ENCODE assay signal across 23 cellular contexts in the genomic region with DNA sequence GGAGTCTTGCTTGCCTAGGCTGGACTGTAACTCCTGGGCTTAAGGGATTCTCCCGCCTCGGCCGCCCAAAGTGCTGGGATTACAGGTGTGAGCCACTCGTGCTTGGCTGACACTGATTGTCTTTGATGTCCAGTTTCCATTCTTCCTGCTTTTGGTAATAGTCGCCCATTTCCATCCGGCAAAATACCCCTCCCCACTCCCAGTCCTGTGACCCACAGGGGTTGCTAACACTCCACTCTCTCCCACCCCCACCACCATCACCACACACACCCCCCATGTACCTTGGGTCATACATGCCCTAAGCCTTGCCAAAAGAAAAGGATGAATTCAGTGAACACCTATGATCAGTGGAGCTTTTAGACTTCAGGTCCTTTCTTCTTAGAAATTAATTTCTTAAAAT. TPM values are rescaled to one million over a fixed set of nuclear protein-coding genes. Genes with fewer than 3 reads are reported as not detected.
A peak's percentile ranks its signal among the peaks of the same experiment; 100 is the strongest.
DNase-seq lines count a peak whose midpoint lies in the region; ATAC-seq and TF ChIP-seq lines count a peak whose summit lies in the region.
"Had no signal": no experiment of that assay in that cellular context is flagged by ENCODE, and none has a peak within 500 bp of the region (broad histone marks: within the 10 kb centered on the region; RNA-seq: fewer than 3 reads in every experiment).

No MANE protein-coding gene starts in this region.

- no peaks in the 10 kb centered on the region for H3K36me3 ChIP-seq in HEK293 (ENCODE audit: control insufficient read depth in 2 of 2, insufficient read depth in 1 of 2, low read length in 2 of 2)
- H3K36me3 ChIP-seq in thoracic aorta: no peaks in the 10 kb centered on the region
- H3K36me3 ChIP-seq: BLaER1 treated with 17β-estradiol and CSF1 and Interleukin-3, amounts not matched to agents 10 nM and 100 nM had no signal

- H3K27ac Mint-ChIP-seq in mesothelial cell of epicardium: peak overlapping the region; percentile 41
- H3K27ac Mint-ChIP-seq: B cell; CD4-positive, alpha-beta memory T cell; CD4-positive, CD25-positive, alpha-beta regulatory T cell; CD8-positive, alpha-beta memory T cell had no signal

- H3K4me1 Mint-ChIP-seq in mesothelial cell of epicardium: peaks cover 25% of the 10 kb centered on the region
- H3K4me1 Mint-ChIP-seq: B cell; CD4-positive, alpha-beta memory T cell; CD4-positive, CD25-positive, alpha-beta regulatory T cell; CD8-positive, alpha-beta memory T cell had no signal

- H3K36me3 Mint-ChIP-seq in mesothelial cell of epicardium: peaks cover 3% of the 10 kb centered on the region
- H3K36me3 Mint-ChIP-seq: CD4-positive, alpha-beta memory T cell; CD4-positive, CD25-positive, alpha-beta regulatory T cell; CD8-positive, alpha-beta memory T cell had no signal

- H3K4me1 ChIP-seq in HEK293 (ENCODE audit: control insufficient read depth, insufficient read depth, low read length) (peaks cover 13% of the 10 kb centered on the region), thoracic aorta (ENCODE audit: control insufficient read depth in 1 of 2, low read depth in 2 of 2) (peaks cover 34 to 63% of the 10 kb centered on the region in 2 donors)
- H3K4me1 ChIP-seq: A549; BLaER1 treated with 17β-estradiol and CSF1 and Interleukin-3, amounts not matched to agents 10 nM and 100 nM had no signal

- ATAC-seq in thoracic aorta (ENCODE audit: insufficient number of reproducible peaks, low FRiP score, low read depth): no peak
- ATAC-seq in HG02623 (IDR thresholded peaks at IDR 0.05; ENCODE audit: unreplicated experiment): no peak
- ATAC-seq: A549, GM12878 had no signal

- H3K4me3 Mint-ChIP-seq in mesothelial cell of epicardium: no peak overlapping the region
- H3K4me3 Mint-ChIP-seq: B cell; CD4-positive, alpha-beta memory T cell; CD4-positive, CD25-positive, alpha-beta regulatory T cell; CD8-positive, alpha-beta memory T cell had no signal

- no peak for DNase-seq in mesothelial cell of epicardium (ENCODE audit: low spot score in 2 of 2, unreplicated experiment in 2 of 2)
- no peak for DNase-seq in thoracic aorta (ENCODE audit: low spot score)
- no peak for DNase-seq in mesenteric fat pad (ENCODE audit: low spot score)
- DNase-seq: AML-193; CD4-positive, alpha-beta memory T cell; CD4-positive, CD25-positive, alpha-beta regulatory T cell; CD8-positive, alpha-beta memory T cell; COR-L47; DMS 273 treated with DMSO at 0.1 percent for 48 hours; DMS153; DMS53; DMS79; DND-41; EL; GDM1 had no signal

- TF ChIP-seq CTCF in HEK293 (tag by site-specific recombination; IDR thresholded peaks at IDR 0.05) (no peak), mesothelial cell of epicardium (IDR thresholded peaks at IDR 0.05; ENCODE audit: unreplicated experiment) (no peak), thoracic aorta (IDR thresholded peaks at IDR 0.05) (no peak)

- peaks cover 3% of the 10 kb centered on the region for H3K9me3 ChIP-seq in HEK293 (ENCODE audit: control insufficient read depth, insufficient read depth, low read depth, low read length)
- H3K9me3 ChIP-seq in thoracic aorta: no peaks in the 10 kb centered on the region

- H3K4me3 ChIP-seq in HEK293 (ENCODE audit: low read depth, low read length): no peak overlapping the region
- no peak overlapping the region for H3K4me3 ChIP-seq in thoracic aorta
- H3K4me3 ChIP-seq: A549; BLaER1 treated with 17β-estradiol and CSF1 and Interleukin-3, amounts not matched to agents 10 nM and 100 nM; GM12878 had no signal

- H3K27ac ChIP-seq in HEK293 (ENCODE audit: extremely low read depth, low read depth, low read length) (no peak overlapping the region), thoracic aorta (peak overlapping the region; percentile 94 to 95)
- H3K27ac ChIP-seq: 22Rv1; A549; BLaER1 treated with 17β-estradiol and CSF1 and Interleukin-3, amounts not matched to agents 10 nM and 100 nM; C4-2B had no signal

- CTCF ChIA-PET in HEK293 (lab: Yijun Ruan, JAX): no interaction called here

- POLR2A ChIA-PET in HEK293 (lab: Yijun Ruan, JAX): no interaction called here

- peaks cover 5% of the 10 kb centered on the region for H3K9me3 Mint-ChIP-seq in mesothelial cell of epicardium

- no peaks in the 10 kb centered on the region for H3K27me3 ChIP-seq in thoracic aorta (replicated peaks; ENCODE audit: insufficient read depth)
- H3K27me3 ChIP-seq: BLaER1 treated with 17β-estradiol and CSF1 and Interleukin-3, amounts not matched to agents 10 nM and 100 nM had no signal

- H3K27me3 Mint-ChIP-seq in mesothelial cell of epicardium (ENCODE audit: low read depth): no peaks in the 10 kb centered on the region

TF ChIP-seq in HEK293, 187 proteins besides CTCF, POLR2A, EP300 and RAD21:
- no peak for TF ChIP-seq ZNF169 (tag by site-specific recombination; IDR thresholded peaks at IDR 0.05)
- TF ChIP-seq, protein P1, sequence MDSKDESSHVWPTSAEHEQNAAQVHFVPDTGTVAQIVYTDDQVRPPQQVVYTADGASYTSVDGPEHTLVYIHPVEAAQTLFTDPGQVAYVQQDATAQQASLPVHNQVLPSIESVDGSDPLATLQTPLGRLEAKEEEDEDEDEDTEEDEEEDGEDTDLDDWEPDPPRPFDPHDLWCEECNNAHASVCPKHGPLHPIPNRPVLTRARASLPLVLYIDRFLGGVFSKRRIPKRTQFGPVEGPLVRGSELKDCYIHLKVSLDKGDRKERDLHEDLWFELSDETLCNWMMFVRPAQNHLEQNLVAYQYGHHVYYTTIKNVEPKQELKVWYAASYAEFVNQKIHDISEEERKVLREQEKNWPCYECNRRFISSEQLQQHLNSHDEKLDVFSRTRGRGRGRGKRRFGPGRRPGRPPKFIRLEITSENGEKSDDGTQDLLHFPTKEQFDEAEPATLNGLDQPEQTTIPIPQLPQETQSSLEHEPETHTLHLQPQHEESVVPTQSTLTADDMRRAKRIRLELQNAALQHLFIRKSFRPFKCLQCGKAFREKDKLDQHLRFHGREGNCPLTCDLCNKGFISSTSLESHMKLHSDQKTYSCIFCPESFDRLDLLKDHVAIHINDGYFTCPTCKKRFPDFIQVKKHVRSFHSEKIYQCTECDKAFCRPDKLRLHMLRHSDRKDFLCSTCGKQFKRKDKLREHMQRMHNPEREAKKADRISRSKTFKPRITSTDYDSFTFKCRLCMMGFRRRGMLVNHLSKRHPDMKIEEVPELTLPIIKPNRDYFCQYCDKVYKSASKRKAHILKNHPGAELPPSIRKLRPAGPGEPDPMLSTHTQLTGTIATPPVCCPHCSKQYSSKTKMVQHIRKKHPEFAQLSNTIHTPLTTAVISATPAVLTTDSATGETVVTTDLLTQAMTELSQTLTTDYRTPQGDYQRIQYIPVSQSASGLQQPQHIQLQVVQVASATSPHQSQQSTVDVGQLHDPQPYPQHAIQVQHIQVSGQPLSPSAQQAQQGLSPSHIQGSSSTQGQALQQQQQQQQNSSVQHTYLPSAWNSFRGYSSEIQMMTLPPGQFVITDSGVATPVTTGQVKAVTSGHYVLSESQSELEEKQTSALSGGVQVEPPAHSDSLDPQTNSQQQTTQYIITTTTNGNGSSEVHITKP (tag by site-specific recombination; IDR thresholded peaks at IDR 0.05): peak; percentile 62

RNA-seq across cellular contexts. Expression of gene MYH10, which starts 52.8 kb away (rescaled TPM):
- total RNA-seq in mesothelial cell of epicardium (308 to 328 TPM (median 312 TPM) in 3 replicates), thoracic aorta (1,000 to 10,000 TPM; 1,436 to 1,719 TPM), mesenteric fat pad (63.4 TPM)
